Comparison of ENCODE assay signal across 13 cellular contexts in genomic region chr7:137667633-137668387, GRCh38.
DNase-seq lines count a peak whose midpoint lies in the region; ATAC-seq and TF ChIP-seq lines count a peak whose summit lies in the region.
"Had no signal": no experiment of that assay in that cellular context is flagged by ENCODE, and none has a peak within 500 bp of the region (broad histone marks: within the 10 kb centered on the region; RNA-seq: fewer than 3 reads in every experiment).

No MANE protein-coding gene starts in this region.

- no peaks in the 10 kb centered on the region for H3K27me3 ChIP-seq in BJ (ENCODE audit: control insufficient read depth, insufficient read depth, low read length)
- no peaks in the 10 kb centered on the region for H3K27me3 ChIP-seq in brain microvascular endothelial cell (replicated peaks)
- no peaks in the 10 kb centered on the region for H3K27me3 ChIP-seq in left lung
- H3K27me3 ChIP-seq: sigmoid colon had no signal

- H3K27ac Mint-ChIP-seq in endothelial cell (ENCODE audit: unreplicated experiment): no peak overlapping the region
- H3K27ac Mint-ChIP-seq: activated naive CD4-positive, alpha-beta T cell treated with anti-CD3 and anti-CD28 coated beads, Interleukin-2, amount 50 U/mL, for 72 hours had no signal

- DNase-seq in BJ (ENCODE audit: low read depth): peak; percentile 77
- peak; percentile 97 for DNase-seq in M059J (ENCODE audit: low read depth)
- peak; percentile 91 for DNase-seq in brain microvascular endothelial cell
- DNase-seq in left lung: no peak
- no peak for DNase-seq in endothelial cell (ENCODE audit: low spot score)
- no peak for DNase-seq in DMS153 (lab: John Stamatoyannopoulos, UW)
- DNase-seq in effector CD8-positive, alpha-beta T cell (lab: John Stamatoyannopoulos, UW): no peak
- DNase-seq: Caco-2, NCI-H1105 treated with DMSO at 0.1 percent for 48 hours, sigmoid colon had no signal

- peaks cover 2% of the 10 kb centered on the region for H3K27me3 Mint-ChIP-seq in endothelial cell (ENCODE audit: unreplicated experiment)

- no peaks in the 10 kb centered on the region for H3K4me1 ChIP-seq in left lung
- H3K4me1 ChIP-seq: Caco-2 had no signal

- POLR2A ChIA-PET in BJ (lab: Charles Lee): interaction anchor here (0.6 kb wide), 3 partner anchors 15 to 1692 kb away, joined by 3 read pairs; partner anchors contain the start of gene LUC7L2

- no peaks in the 10 kb centered on the region for H3K9me3 Mint-ChIP-seq in endothelial cell (ENCODE audit: unreplicated experiment)
- H3K9me3 Mint-ChIP-seq: activated naive CD4-positive, alpha-beta T cell treated with anti-CD3 and anti-CD28 coated beads, Interleukin-2, amount 50 U/mL, for 72 hours had no signal

- CTCF ChIA-PET in BJ (lab: Yijun Ruan, JAX): interaction anchor here (1.0 to 5.9 kb wide), 7 partner anchors 8 to 341 kb away, joined by 3 to 32 read pairs (median 4); no protein-coding TSS in a partner anchor

- no peak for TF ChIP-seq CTCF in BJ (IDR thresholded peaks at IDR 0.05; ENCODE audit: insufficient read depth, low read depth, low read length)
- no peak for TF ChIP-seq CTCF in brain microvascular endothelial cell (IDR thresholded peaks at IDR 0.05; ENCODE audit: low read depth, low read length, missing control alignments)
- no peak for TF ChIP-seq CTCF in left lung (IDR thresholded peaks at IDR 0.05)
- no peak for TF ChIP-seq CTCF in endothelial cell (IDR thresholded peaks at IDR 0.05; ENCODE audit: unreplicated experiment)

- ATAC-seq in left lung (peak; percentile 46), HG02885 (IDR thresholded peaks at IDR 0.05; ENCODE audit: poor library complexity, unreplicated experiment) (no peak)
- ATAC-seq: activated naive CD4-positive, alpha-beta T cell treated with anti-CD3 and anti-CD28 coated beads, Interleukin-2, amount 50 U/mL, for 72 hours had no signal

- no peaks in the 10 kb centered on the region for H3K9me3 ChIP-seq in left lung
- H3K9me3 ChIP-seq: Caco-2, sigmoid colon had no signal

- H3K36me3 Mint-ChIP-seq in endothelial cell (ENCODE audit: low read depth, unreplicated experiment): no peaks in the 10 kb centered on the region
- H3K36me3 Mint-ChIP-seq: activated naive CD4-positive, alpha-beta T cell treated with anti-CD3 and anti-CD28 coated beads, Interleukin-2, amount 50 U/mL, for 72 hours had no signal

- H3K36me3 ChIP-seq in BJ (ENCODE audit: control insufficient read depth, insufficient read depth, low read length) (no peaks in the 10 kb centered on the region), brain microvascular endothelial cell (replicated peaks) (no peaks in the 10 kb centered on the region), left lung (no peaks in the 10 kb centered on the region)
- H3K36me3 ChIP-seq: sigmoid colon had no signal

- H3K27ac ChIP-seq in brain microvascular endothelial cell (peak overlapping the region; percentile 86), left lung (no peak overlapping the region)
- H3K27ac ChIP-seq: HL-60, sigmoid colon had no signal

- intact Hi-C loops in left lung (cut with DNase I): no loop called here

- H3K4me3 Mint-ChIP-seq in endothelial cell (ENCODE audit: unreplicated experiment): no peak overlapping the region

- H3K4me3 ChIP-seq in BJ (ENCODE audit: low read depth, low read length): no peak overlapping the region
- no peak overlapping the region for H3K4me3 ChIP-seq in brain microvascular endothelial cell (ENCODE audit: low read depth, low read length)
- no peak overlapping the region for H3K4me3 ChIP-seq in left lung
- H3K4me3 ChIP-seq: sigmoid colon had no signal

- no peaks in the 10 kb centered on the region for H3K4me1 Mint-ChIP-seq in endothelial cell (ENCODE audit: unreplicated experiment)

- in situ Hi-C loops in brain microvascular endothelial cell (cut with HindIII; ENCODE audit: low pct_ligation_motif_present, low sequenced_read_pairs): no loop called here

Comparison
In these comparisons a context has a peak if more than half of its experiments do, and no peak if none do; other contexts are left out.
1. DNase-seq: peak in BJ (single experiment), M059J (single experiment) and brain microvascular endothelial cell (single experiment); none in left lung (0 of 2), endothelial cell (single experiment), DMS153 (single experiment) and effector CD8-positive, alpha-beta T cell (single experiment).